8 cellular contexts compared by ENCODE assay signal in the genomic region with DNA sequence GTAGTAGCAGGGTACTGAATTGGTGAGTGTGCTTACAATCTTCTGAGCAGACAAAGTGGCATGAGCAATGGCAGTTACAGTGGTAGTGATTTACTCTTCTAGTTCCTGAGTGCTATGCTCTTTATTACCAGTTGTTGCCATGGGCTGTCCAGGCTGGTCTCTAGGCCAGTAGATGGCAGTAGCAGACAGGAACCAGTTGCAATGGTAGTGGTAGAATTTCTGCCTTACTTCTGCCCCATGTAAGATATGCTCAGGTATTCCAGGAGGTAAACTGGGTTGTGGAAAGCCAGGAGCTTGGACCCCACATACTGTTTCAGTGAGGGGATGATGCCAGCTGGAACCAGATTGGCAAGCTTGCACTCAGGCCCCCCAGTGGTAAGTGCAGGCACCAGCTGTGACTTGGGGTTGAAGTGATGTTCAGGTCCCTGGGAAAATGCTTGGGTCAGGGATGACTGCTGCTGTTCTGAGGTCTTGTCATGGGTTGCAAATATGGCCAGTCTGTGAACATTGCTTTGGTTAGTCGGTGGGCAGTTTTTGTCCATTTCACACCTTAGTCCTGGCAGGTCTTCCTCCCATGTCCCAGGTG.
A peak's percentile ranks its signal among the peaks of the same experiment; 100 is the strongest.
DNase-seq lines count a peak whose midpoint lies in the region; ATAC-seq and TF ChIP-seq lines count a peak whose summit lies in the region.

No MANE protein-coding gene starts in this region.

- no peak for ATAC-seq in upper lobe of right lung

- no peaks in the 10 kb centered on the region for H3K27me3 ChIP-seq in upper lobe of right lung

- TF ChIP-seq CTCF in upper lobe of right lung (IDR thresholded peaks at IDR 0.05) (peak; percentile 25), coronary artery (IDR thresholded peaks at IDR 0.05) (no peak)

- H3K36me3 ChIP-seq in upper lobe of right lung: no peaks in the 10 kb centered on the region

- H3K9me3 ChIP-seq in upper lobe of right lung: no peaks in the 10 kb centered on the region

- intact Hi-C loops in upper lobe of right lung (cut with DNase I): no loop called here

- H3K4me3 ChIP-seq in upper lobe of right lung (no peak overlapping the region), coronary artery (no peak overlapping the region)

- H3K27ac ChIP-seq in upper lobe of right lung (no peak overlapping the region), coronary artery (no peak overlapping the region), caudate nucleus (ENCODE audit: low read depth, low read length) (no peak overlapping the region)

- peak; percentile 0 to 13 for DNase-seq in stimulated activated CD4-positive, alpha-beta T cell treated with anti-CD3 and anti-CD28 coated beads, Interleukin-2, amount 100 ng/mL, for 48 hours
- DNase-seq in stimulated activated CD4-positive, alpha-beta T cell treated with anti-CD3 and anti-CD28 coated beads, Interleukin-4, amount 100 ng/mL, for 4 hours: no peak
- DNase-seq in NCI-H146 (lab: John Stamatoyannopoulos, UW): peak; percentile 2
- peak; percentile 0 to 11 for DNase-seq in dermis microvascular lymphatic vessel endothelial cell (ENCODE audit: low read depth in 2 of 2)
- DNase-seq in upper lobe of right lung: no peak
- no peak for DNase-seq in coronary artery (ENCODE audit: low spot score)
- no peak for DNase-seq in caudate nucleus (lab: John Stamatoyannopoulos, UW)
- no peak for DNase-seq in NCI-H2081 treated with DMSO at 0.1 percent for 48 hours (lab: John Stamatoyannopoulos, UW)

- no peaks in the 10 kb centered on the region for H3K4me1 ChIP-seq in upper lobe of right lung

Comparison
In these comparisons a context has a peak if more than half of its experiments do, and no peak if none do; other contexts are left out.
1. DNase-seq: peak in stimulated activated CD4-positive, alpha-beta T cell treated with anti-CD3 and anti-CD28 coated beads, Interleukin-2, amount 100 ng/mL, for 48 hours (2 of 2), NCI-H146 (single experiment) and dermis microvascular lymphatic vessel endothelial cell (2 of 2); none in stimulated activated CD4-positive, alpha-beta T cell treated with anti-CD3 and anti-CD28 coated beads, Interleukin-4, amount 100 ng/mL, for 4 hours (0 of 2), upper lobe of right lung (single experiment), coronary artery (single experiment), caudate nucleus (0 of 61) and NCI-H2081 treated with DMSO at 0.1 percent for 48 hours (single experiment).